Comparison of ENCODE assay signal across 27 cellular contexts in genomic region chr4:176782794-176783193, GRCh38. TPM values are rescaled to one million over a fixed set of nuclear protein-coding genes. Genes with fewer than 3 reads are reported as not detected.
DNase-seq lines count a peak whose midpoint lies in the region; ATAC-seq and TF ChIP-seq lines count a peak whose summit lies in the region.
"Had no signal": no experiment of that assay in that cellular context is flagged by ENCODE, and none has a peak within 500 bp of the region (broad histone marks: within the 10 kb centered on the region; RNA-seq: fewer than 3 reads in every experiment).

No MANE protein-coding gene starts in this region.

- no peak overlapping the region for H4K91ac ChIP-seq in neuronal stem cell (ENCODE audit: low read depth, low read length, poor library complexity)

- H3K4me3 ChIP-seq in ACC112 (ENCODE audit: low read depth, low read length) (peak overlapping the region; percentile 20), neuronal stem cell (ENCODE audit: low read length in 2 of 2) (no peak overlapping the region), prostate gland (no peak overlapping the region), mucosa of descending colon (no peak overlapping the region)
- H3K4me3 ChIP-seq: adrenal gland, GM12878, GM23338, SJCRH30, spleen, upper lobe of left lung had no signal

- H2BK12ac ChIP-seq in neuronal stem cell (ENCODE audit: low read length): no peak overlapping the region

- no peak for TF ChIP-seq CTCF in prostate gland (IDR thresholded peaks at IDR 0.05)
- TF ChIP-seq CTCF in mucosa of descending colon (IDR thresholded peaks at IDR 0.05): no peak

- H3K27ac ChIP-seq in ACC112 (ENCODE audit: low read depth, low read length): peak overlapping the region; percentile 61
- H3K27ac ChIP-seq in neuronal stem cell (replicated peaks; ENCODE audit: low read length): no peak overlapping the region
- H3K27ac ChIP-seq in prostate gland: no peak overlapping the region
- H3K27ac ChIP-seq: SJCRH30, spleen, VCaP had no signal

- no peak overlapping the region for H3K4ac ChIP-seq in neuronal stem cell (ENCODE audit: low read length)

- no peak overlapping the region for H3K9ac ChIP-seq in neuronal stem cell (ENCODE audit: low read depth, low read length, poor library complexity)

- no peaks in the 10 kb centered on the region for H3K36me3 ChIP-seq in ACC112 (ENCODE audit: insufficient read depth, low read length)
- no peaks in the 10 kb centered on the region for H3K36me3 ChIP-seq in neuronal stem cell (replicated peaks in 1 of 2; ENCODE audit: control insufficient read depth in 2 of 2, insufficient read depth in 2 of 2, low read length in 2 of 2)
- no peaks in the 10 kb centered on the region for H3K36me3 ChIP-seq in prostate gland
- H3K36me3 ChIP-seq in mucosa of descending colon (ENCODE audit: low read depth): no peaks in the 10 kb centered on the region
- H3K36me3 ChIP-seq: adrenal gland, SJCRH30, spleen, upper lobe of left lung had no signal

- H3K27me3 ChIP-seq in ACC112 (ENCODE audit: insufficient read depth, low read length) (no peaks in the 10 kb centered on the region), neuronal stem cell (ENCODE audit: control insufficient read depth in 3 of 3, insufficient read depth in 3 of 3, low read depth in 1 of 3, low read length in 3 of 3) (no peaks in the 10 kb centered on the region), prostate gland (replicated peaks; ENCODE audit: insufficient read depth) (no peaks in the 10 kb centered on the region)
- H3K27me3 ChIP-seq: adrenal gland, SJCRH30, spleen, upper lobe of left lung had no signal

- peaks cover 0 to 2% of the 10 kb centered on the region in 2 donors for H3K9me3 ChIP-seq in neuronal stem cell (replicated peaks in 1 of 2; ENCODE audit: control insufficient read depth in 2 of 2, insufficient read depth in 1 of 2, low read depth in 1 of 2, low read length in 2 of 2)
- no peaks in the 10 kb centered on the region for H3K9me3 ChIP-seq in prostate gland
- no peaks in the 10 kb centered on the region for H3K9me3 ChIP-seq in mucosa of descending colon
- H3K9me3 ChIP-seq: adrenal gland, SJCRH30, spleen, upper lobe of left lung had no signal

- H3K79me1 ChIP-seq in neuronal stem cell (ENCODE audit: low read depth, low read length): no peaks in the 10 kb centered on the region

- H3K4me2 ChIP-seq in neuronal stem cell (ENCODE audit: insufficient read depth, low read length, poor library complexity, severe bottlenecking): no peak overlapping the region
- H3K4me2 ChIP-seq: GM23338 had no signal

- H3K23ac ChIP-seq in neuronal stem cell (ENCODE audit: low read depth, low read length, poor library complexity): no peak overlapping the region

- H2BK5ac ChIP-seq in neuronal stem cell (ENCODE audit: low read length): no peak overlapping the region

- no peak for ATAC-seq in HG03097 (IDR thresholded peaks at IDR 0.05; ENCODE audit: low FRiP score, unreplicated experiment)
- no peak for ATAC-seq in mucosa of descending colon
- ATAC-seq: GM12878, GM23338, left colon had no signal

- TF ChIP-seq POLR2A in prostate gland (IDR thresholded peaks at IDR 0.05): no peak

- WGBS in neuronal stem cell (ENCODE audit: extremely low coverage in 2 of 2, insufficient read length in 2 of 2, insufficient replicate concordance in 1 of 2), 2 donors: no CpG with 5 or more reads among the region's 2 CpGs
- WGBS in prostate gland: 69% methylated on average over 2 of the region's 2 CpGs

- H2AFZ ChIP-seq in ACC112 (ENCODE audit: low read length, unreplicated experiment) (no peak overlapping the region), neuronal stem cell (ENCODE audit: low read length) (peak overlapping the region; percentile 53)
- H2AFZ ChIP-seq: GM23338 had no signal

- no peak overlapping the region for H4K8ac ChIP-seq in neuronal stem cell (ENCODE audit: low read depth, low read length)

- intact Hi-C loops in prostate gland (cut with DNase I): loop anchor here (10.0 kb wide), 1 partner anchor 262 kb away; no protein-coding TSS in a partner anchor
- intact Hi-C loops in mucosa of descending colon (cut with DNase I, micrococcal nuclease): no loop called here

- H2BK15ac ChIP-seq in neuronal stem cell (ENCODE audit: low read length): no peak overlapping the region

- DNase-seq in LHCN-M2 (ENCODE audit: low read depth) (peak; percentile 77), dermis blood vessel endothelial cell (peak; percentile 59), neuronal stem cell (ENCODE audit: low spot score) (no peak), prostate gland (ENCODE audit: low spot score) (no peak), HT-29 (ENCODE audit: low spot score) (no peak), mucosa of descending colon (no peak)
- DNase-seq: activated CD4-positive, alpha-beta T cell treated with anti-CD3 and anti-CD28 coated beads, Interleukin-2, amount 10 ng/mL, durations not matched to agents 7 days and 5 days; activated CD8-positive, alpha-beta memory T cell treated with anti-CD3 and anti-CD28 coated beads, Interleukin-2, amount 50 U/mL, for 4 hours; adrenal gland; CD4-positive, CD25-positive, alpha-beta regulatory T cell; DMS 273 treated with DMSO at 0.1 percent for 48 hours; erythroblast; glutamatergic neuron; KG1; left colon; NCI-H1048; NCI-H2029; spleen; T-helper 2 cell; upper lobe of left lung had no signal

- H3K79me2 ChIP-seq in ACC112 (ENCODE audit: control insufficient read depth, insufficient read depth, low read length, unreplicated experiment): peaks cover 94% of the 10 kb centered on the region

- no peak overlapping the region for H2AK5ac ChIP-seq in neuronal stem cell (ENCODE audit: low read depth, low read length)

- no peak overlapping the region for H3K18ac ChIP-seq in neuronal stem cell (ENCODE audit: low read length)

- H2BK120ac ChIP-seq in neuronal stem cell (ENCODE audit: low read depth, low read length): no peak overlapping the region

- H3K4me1 ChIP-seq in ACC112 (ENCODE audit: control insufficient read depth, insufficient read depth, low read length, unreplicated experiment): peaks cover 65% of the 10 kb centered on the region
- H3K4me1 ChIP-seq in neuronal stem cell (ENCODE audit: control insufficient read depth in 2 of 2, insufficient read depth in 1 of 2, low read depth in 1 of 2, low read length in 2 of 2): no peaks in the 10 kb centered on the region
- no peaks in the 10 kb centered on the region for H3K4me1 ChIP-seq in prostate gland (replicated peaks)
- H3K4me1 ChIP-seq in mucosa of descending colon (ENCODE audit: low read depth): no peaks in the 10 kb centered on the region

- H3K14ac ChIP-seq in neuronal stem cell (ENCODE audit: low read length): no peak overlapping the region

RNA-seq across cellular contexts. Expression of gene VEGFC, which starts 9.9 kb away (rescaled TPM):
- total RNA-seq in LHCN-M2 (2014; rRNA removed) (29.9 and 39.5 TPM in 2 replicates), dermis blood vessel endothelial cell (4.4 and 10.8 TPM in 2 replicates), prostate gland (1 to 10 TPM; 4.0 to 7.0 TPM), mucosa of descending colon (1 to 10 TPM; 1.2 to 5.3 (median 3.4) TPM)
- polyA plus RNA-seq in LHCN-M2 (2012): 55.8 TPM
- 2.3 TPM for polyA plus RNA-seq in neuronal stem cell (2013, experiment 1 of 2)
- polyA plus RNA-seq in neuronal stem cell (2013, experiment 2 of 2): 2.3 TPM
- total RNA-seq in HT-29 (2014; rRNA removed; shearing (Covaris generic)): not detected in 2 replicates
- total RNA-seq: A673; activated CD4-positive, alpha-beta T cell treated with anti-CD3 and anti-CD28 coated beads, Interleukin-2, amount 10 ng/mL, durations not matched to agents 7 days and 5 days; CD4-positive, CD25-positive, alpha-beta regulatory T cell; GM12878 had no signal
- polyA plus RNA-seq: CD4-positive, CD25-positive, alpha-beta regulatory T cell had no signal

Comparison
In these comparisons a context has a peak if more than half of its experiments do, and no peak if none do; other contexts are left out.
1. DNase-seq: peak in LHCN-M2 (single experiment) and dermis blood vessel endothelial cell (single experiment); none in neuronal stem cell (single experiment), prostate gland (single experiment), HT-29 (single experiment) and mucosa of descending colon (0 of 3).